1 cellular context compared by ENCODE assay signal in genomic region chr15:84716036-84716732, GRCh38.
TF ChIP-seq lines count a peak whose summit lies in the region.

TSS of gene SEC11A (minus strand) at chr15:84716139. CDS start at chr15:84716075, 64 bp downstream.

TF ChIP-seq in K562, 482 proteins besides CTCF, POLR2A, EP300 and RAD21 (continued from another document and continues in another):
- TF ChIP-seq BRCA1 (IDR thresholded peaks at IDR 0.05) (no peak), BRCA1 (CRISPR knock-in tag; IDR thresholded peaks at IDR 0.05) (no peak), CREB3L1 (IDR thresholded peaks at IDR 0.05; ENCODE audit: borderline replicate concordance, low read depth) (peak; percentile 71), DACH1 (IDR thresholded peaks at IDR 0.05; ENCODE audit: partially characterized antibody) (no peak), NBN (IDR thresholded peaks at IDR 0.05; ENCODE audit: low read depth) (no peak), TBP (optimal IDR thresholded peaks at IDR 0.05; ENCODE audit: low read depth, low read length) (peak; percentile 91), PRDM10 (IDR thresholded peaks at IDR 0.05; ENCODE audit: partially characterized antibody) (peak; percentile 37), SREBF2 (CRISPR knock-in tag; IDR thresholded peaks at IDR 0.05) (peak; percentile 91), NRF1 (conservative IDR thresholded peaks at IDR 0.05 in 1 of 2, IDR thresholded peaks at IDR 0.05 in 1 of 2) (peak; percentile 64 to 68), TCF7L2 (IDR thresholded peaks at IDR 0.05; ENCODE audit: low read depth, low read length) (no peak), ZNF23 (CRISPR knock-in tag; IDR thresholded peaks at IDR 0.05) (no peak), ZFPM2 (CRISPR knock-in tag; IDR thresholded peaks at IDR 0.05) (no peak), TAF7 (tag; IDR thresholded peaks at IDR 0.05) (peak; percentile 61), FUS (optimal IDR thresholded peaks at IDR 0.05; ENCODE audit: low read depth, low read length) (no peak), ELK3 (CRISPR knock-in tag; IDR thresholded peaks at IDR 0.05) (no peak), ZBTB26 (CRISPR knock-in tag; IDR thresholded peaks at IDR 0.05) (no peak), SNIP1 (IDR thresholded peaks at IDR 0.05; ENCODE audit: low read depth) (0 out of 2 replicates have a peak, but pooled peaks have one; percentile 45), NFRKB (IDR thresholded peaks at IDR 0.05; ENCODE audit: low read depth) (peak; percentile 83), ZNF609 (CRISPR knock-in tag; IDR thresholded peaks at IDR 0.05; ENCODE audit: borderline replicate concordance) (peak; percentile 21; the same call in 1 of the 2 replicates), KDM1A (IDR thresholded peaks at IDR 0.05) (no peak; a peak in 1 of 4 replicates), DPF2 (IDR thresholded peaks at IDR 0.05) (peak; percentile 63; the same call in 1 of the 2 replicates), RBFOX2 (IDR thresholded peaks at IDR 0.05; ENCODE audit: low read depth, low read length) (peak; percentile 98), RERE (CRISPR knock-in tag; IDR thresholded peaks at IDR 0.05; ENCODE audit: borderline replicate concordance) (no peak), CHCHD3 (CRISPR knock-in tag; IDR thresholded peaks at IDR 0.05) (no peak), CBX8 (IDR thresholded peaks at IDR 0.05; ENCODE audit: borderline replicate concordance, extremely low read depth, low read depth, low read length, poor library complexity, severe bottlenecking) (no peak), ZNF41 (CRISPR knock-in tag; conservative IDR thresholded peaks at IDR 0.05) (no peak), ZNF639 (CRISPR knock-in tag; conservative IDR thresholded peaks at IDR 0.05 in 1 of 2, IDR thresholded peaks at IDR 0.05 in 1 of 2) (peak in 1 of 2 experiments; percentile 92; a peak in 2 of 4 replicates), MCM2 (IDR thresholded peaks at IDR 0.05; ENCODE audit: low read depth) (no peak), ZNF165 (CRISPR knock-in tag; IDR thresholded peaks at IDR 0.05; ENCODE audit: borderline replicate concordance) (no peak), DIDO1 (tag; IDR thresholded peaks at IDR 0.05; ENCODE audit: low read depth) (peak; percentile 95), PPARD (CRISPR knock-in tag; IDR thresholded peaks at IDR 0.05) (no peak), NR2C1 (IDR thresholded peaks at IDR 0.05) (peak; percentile 99), NR2C1 (tag; IDR thresholded peaks at IDR 0.05) (peak; percentile 100), MAZ (CRISPR knock-in tag; conservative IDR thresholded peaks at IDR 0.05 in 1 of 2, IDR thresholded peaks at IDR 0.05 in 1 of 2) (peak; percentile 79 to 84), ZNF785 (CRISPR knock-in tag; IDR thresholded peaks at IDR 0.05) (no peak), NONO (IDR thresholded peaks at IDR 0.05; ENCODE audit: low read depth in 2 of 2, low read length in 1 of 2) (peak; percentile 40 to 45; a peak in 1 of 4 replicates), ZNF146 (CRISPR knock-in tag; IDR thresholded peaks at IDR 0.05; ENCODE audit: unreplicated experiment) (no peak), KLF16 (IDR thresholded peaks at IDR 0.05) (no peak), EP400 (IDR thresholded peaks at IDR 0.05) (peak; percentile 95), HNRNPH1 (optimal IDR thresholded peaks at IDR 0.05; ENCODE audit: low read depth, low read length) (no peak), VEZF1 (CRISPR knock-in tag; IDR thresholded peaks at IDR 0.05) (peak; percentile 80), NUFIP1 (IDR thresholded peaks at IDR 0.05; ENCODE audit: partially characterized antibody) (no peak), ZNF347 (CRISPR knock-in tag; IDR thresholded peaks at IDR 0.05; ENCODE audit: low read depth) (no peak)
